In the genomic region with DNA sequence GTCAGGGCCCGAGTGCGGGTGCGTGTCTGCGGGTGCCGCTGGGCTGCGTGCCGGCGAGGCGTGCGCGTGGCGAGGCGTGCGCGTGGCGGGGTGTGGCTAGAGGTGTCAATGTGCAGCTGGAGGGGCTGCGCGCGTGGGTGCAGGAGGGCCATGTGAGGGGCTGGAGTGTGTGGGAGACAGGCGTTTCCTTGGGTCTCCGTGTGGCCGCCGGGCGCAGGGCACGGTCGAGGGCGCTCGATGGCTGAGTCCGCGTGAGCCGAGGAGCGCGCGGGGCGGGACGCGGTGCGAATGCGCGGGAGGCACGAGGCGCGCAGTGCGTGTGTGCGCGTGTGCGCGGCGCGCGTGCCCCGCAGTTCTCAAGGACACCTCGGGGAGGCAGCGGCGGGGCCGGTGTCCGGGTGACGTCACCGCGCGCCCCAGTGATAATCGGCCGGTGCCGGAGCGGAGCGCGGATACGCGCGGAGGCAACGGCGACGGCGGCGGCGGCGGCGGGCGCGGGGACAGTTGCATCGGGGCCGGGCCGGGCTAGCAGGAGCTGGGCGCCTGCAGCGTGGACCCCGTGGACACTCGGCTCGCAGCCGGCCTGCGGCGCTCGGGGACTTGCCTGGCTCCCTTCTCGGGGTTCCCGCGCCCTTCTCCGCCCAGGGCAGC, we compare ENCODE assay signal across 12 cellular contexts. TPM values are rescaled to one million over a fixed set of nuclear protein-coding genes. Genes with fewer than 3 reads are reported as not detected.
DNase-seq lines count a peak whose midpoint lies in the region; ATAC-seq and TF ChIP-seq lines count a peak whose summit lies in the region.
"Had no signal": no experiment of that assay in that cellular context is flagged by ENCODE, and none has a peak within 500 bp of the region (broad histone marks: within the 10 kb centered on the region; RNA-seq: fewer than 3 reads in every experiment).

No MANE protein-coding gene starts in this region.

- H3K27me3 Mint-ChIP-seq in T-helper 17 cell, result peaks cover 37% of the 10 kb centered on the region
- H3K27me3 Mint-ChIP-seq in HFFc6 (ENCODE audit: insufficient read depth), result peaks cover 20% of the 10 kb centered on the region

- no peaks in the 10 kb centered on the region for H3K9me3 ChIP-seq in T-helper 17 cell (ENCODE audit: control insufficient read depth, low read length, poor library complexity, severe bottlenecking)
- H3K9me3 ChIP-seq in esophagus muscularis mucosa, result no peaks in the 10 kb centered on the region

- no peak overlapping the region for H3K27ac Mint-ChIP-seq in T-helper 17 cell
- H3K27ac Mint-ChIP-seq in HFFc6, result no peak overlapping the region

- peaks cover 3% of the 10 kb centered on the region for H3K36me3 Mint-ChIP-seq in T-helper 17 cell (ENCODE audit: low read depth)
- H3K36me3 Mint-ChIP-seq in HFFc6 (ENCODE audit: low read depth), result no peaks in the 10 kb centered on the region

- no peak for TF ChIP-seq EP300 in esophagus muscularis mucosa (IDR thresholded peaks at IDR 0.05)

- H3K27me3 ChIP-seq in esophagus muscularis mucosa, result peaks cover 7 to 100% (median 75%) of the 10 kb centered on the region in 4 donors

- ATAC-seq in T-helper 17 cell, result no peak

- no peak for TF ChIP-seq CTCF in esophagus muscularis mucosa (IDR thresholded peaks at IDR 0.05)
- TF ChIP-seq CTCF in HFFc6 (IDR thresholded peaks at IDR 0.05), result no peak

- peaks cover 28 to 51% (median 48%) of the 10 kb centered on the region in 4 donors for H3K4me1 ChIP-seq in esophagus muscularis mucosa

- H3K4me3 Mint-ChIP-seq in T-helper 17 cell (peak overlapping the region; percentile 82), HFFc6 (no peak overlapping the region)

- peaks cover 10% of the 10 kb centered on the region for H3K4me1 Mint-ChIP-seq in T-helper 17 cell
- no peaks in the 10 kb centered on the region for H3K4me1 Mint-ChIP-seq in HFFc6 (ENCODE audit: low read depth)

- no peak overlapping the region for H3K27ac ChIP-seq in esophagus muscularis mucosa (replicated peaks in 1 of 4)

- peak; percentile 10 for DNase-seq in NCI-H1694 treated with DMSO at 0.1 percent for 48 hours (lab: John Stamatoyannopoulos, UW)
- no peak for DNase-seq in NCI-H1694 (lab: John Stamatoyannopoulos, UW)
- no peak for DNase-seq in T-helper 17 cell
- DNase-seq in esophagus muscularis mucosa (ENCODE audit: extremely low spot score), result no peak
- peak; percentile 28 for DNase-seq in stimulated activated CD4-positive, alpha-beta T cell treated with anti-CD3 and anti-CD28 coated beads, Interleukin-12 subunit alpha, Interleukin-12 subunit beta, amount 100 ng/mL, for 4 hours
- DNase-seq in SIG-M5 treated with dmso at 0.1 percent for 504 hours (lab: John Stamatoyannopoulos, UW; ENCODE audit: unreplicated experiment), result no peak
- DNase-seq in HFFc6, result no peak
- no peak for DNase-seq in foreskin melanocyte
- DNase-seq: ACHN, islet precursor cell, NCI-H748 treated with DMSO at 0.1 percent for 48 hours had no signal

- TF ChIP-seq POLR2A in esophagus muscularis mucosa (IDR thresholded peaks at IDR 0.05; ENCODE audit: low read depth), result no peak

- WGBS in esophagus muscularis mucosa, result 2% methylated on average over 40 of the region's 96 CpGs

- H3K4me3 ChIP-seq in esophagus muscularis mucosa, result peak overlapping the region; percentile 9 to 40 (median 30)

- no peaks in the 10 kb centered on the region for H3K36me3 ChIP-seq in esophagus muscularis mucosa

- no peaks in the 10 kb centered on the region for H3K9me3 Mint-ChIP-seq in HFFc6

- intact Hi-C loops in esophagus muscularis mucosa (cut with DNase I), result no loop called here

RNA-seq across cellular contexts. Expression of a gene that starts 38.7 kb away (rescaled TPM):
- total RNA-seq in T-helper 17 cell (10 to 100 TPM; 30.0 to 41.4 TPM), esophagus muscularis mucosa (10 to 100 TPM; 17.9 to 32.1 (median 29.7) TPM)
- total RNA-seq in HFFc6 (2021; fragmentation: NEBNext Ultra II Directional; extraction: Animal tissue kit (Norgen Biotek cat#: 25700)), result 10 to 100 TPM; 35.4 to 40.0 (median 37.2) TPM

RNA-seq across cellular contexts. Expression of a gene that starts 58.4 kb away (rescaled TPM):
- total RNA-seq in T-helper 17 cell, result not detected
- not detected for total RNA-seq in esophagus muscularis mucosa
- not detected for total RNA-seq in HFFc6 (2021; fragmentation: NEBNext Ultra II Directional; extraction: Animal tissue kit (Norgen Biotek cat#: 25700))
- total RNA-seq: bronchial epithelial cell had no signal

Comparison
In these comparisons a context has a peak if more than half of its experiments do, and no peak if none do; other contexts are left out.
1. DNase-seq: peak in NCI-H1694 treated with DMSO at 0.1 percent for 48 hours (single experiment) and stimulated activated CD4-positive, alpha-beta T cell treated with anti-CD3 and anti-CD28 coated beads, Interleukin-12 subunit alpha, Interleukin-12 subunit beta, amount 100 ng/mL, for 4 hours (single experiment); none in NCI-H1694 (single experiment), T-helper 17 cell (0 of 3), esophagus muscularis mucosa (single experiment), SIG-M5 treated with dmso at 0.1 percent for 504 hours (single experiment), HFFc6 (single experiment) and foreskin melanocyte (single experiment).